ENCODE assay signal across 18 cellular contexts in genomic region chr12:15893260-15893659, GRCh38. TPM values are rescaled to one million over a fixed set of nuclear protein-coding genes. Genes with fewer than 3 reads are reported as not detected.
DNase-seq lines count a peak whose midpoint lies in the region; ATAC-seq, FAIRE-seq and TF ChIP-seq lines count a peak whose summit lies in the region.
"Had no signal": no experiment of that assay in that cellular context is flagged by ENCODE, and none has a peak within 500 bp of the region (broad histone marks: within the 10 kb centered on the region; RNA-seq: fewer than 3 reads in every experiment).

No MANE protein-coding gene starts in this region.

- DNase-seq in neural crest cell (ENCODE audit: low read depth, low spot score) (no peak), head of caudate nucleus (no peak), H4 (ENCODE audit: low spot score) (no peak), NCI-H526 (lab: John Stamatoyannopoulos, UW) (no peak)
- DNase-seq: C1 segment of cervical spinal cord; CD4-positive, alpha-beta T cell; DMS153; DMS79 treated with DMSO at 0.1 percent for 48 hours; EL; GDM1 had no signal

- intact Hi-C loops in head of caudate nucleus (cut with DNase I): no loop called here

- FAIRE-seq in A204.1 (lab: Jason Lieb, UNC) (peak; percentile 100), TTC549 (lab: Jason Lieb, UNC) (peak; percentile 99), endometrium (lab: Jason Lieb, UNC) (peak; percentile 95)
- FAIRE-seq: H54 had no signal

- H3K27me3 Mint-ChIP-seq in neural crest cell (ENCODE audit: low read depth): no peaks in the 10 kb centered on the region
- H3K27me3 Mint-ChIP-seq: B cell; CD4-positive, alpha-beta T cell; IgD-negative memory B cell had no signal

- peaks cover 8% of the 10 kb centered on the region for H3K36me3 Mint-ChIP-seq in neural crest cell (ENCODE audit: low read depth)
- H3K36me3 Mint-ChIP-seq: IgD-negative memory B cell had no signal

- peak; percentile 7 for TF ChIP-seq CTCF in neural crest cell (conservative IDR thresholded peaks at IDR 0.05)

- no peaks in the 10 kb centered on the region for H3K4me1 Mint-ChIP-seq in neural crest cell

- H3K27ac Mint-ChIP-seq in neural crest cell (ENCODE audit: unreplicated experiment): no peak overlapping the region
- H3K27ac Mint-ChIP-seq: B cell; CD4-positive, alpha-beta T cell; IgD-negative memory B cell had no signal

- ATAC-seq in GM19467 (IDR thresholded peaks at IDR 0.05; ENCODE audit: unreplicated experiment): no peak
- ATAC-seq: HCT116 had no signal

- H3K9me3 Mint-ChIP-seq in neural crest cell: no peaks in the 10 kb centered on the region
- H3K9me3 Mint-ChIP-seq: CD4-positive, alpha-beta T cell; IgD-negative memory B cell had no signal

- H3K4me3 Mint-ChIP-seq in neural crest cell: no peak overlapping the region
- H3K4me3 Mint-ChIP-seq: B cell; CD4-positive, alpha-beta T cell; IgD-negative memory B cell had no signal

RNA-seq across cellular contexts. Expression of gene STRAP, which starts 11.1 kb away (rescaled TPM):
- 191 and 200 TPM in 2 replicates for total RNA-seq in neural crest cell
- 156 and 176 TPM in 2 replicates for total RNA-seq in H4 (2014; rRNA removed; shearing (Covaris generic))

RNA-seq across cellular contexts. Expression of gene DERA, which starts 17.9 kb away (rescaled TPM):
- total RNA-seq in neural crest cell: 34.1 and 43.0 TPM in 2 replicates
- 97.3 and 108 TPM in 2 replicates for total RNA-seq in H4 (2014; rRNA removed; shearing (Covaris generic))
